In the genomic region with DNA sequence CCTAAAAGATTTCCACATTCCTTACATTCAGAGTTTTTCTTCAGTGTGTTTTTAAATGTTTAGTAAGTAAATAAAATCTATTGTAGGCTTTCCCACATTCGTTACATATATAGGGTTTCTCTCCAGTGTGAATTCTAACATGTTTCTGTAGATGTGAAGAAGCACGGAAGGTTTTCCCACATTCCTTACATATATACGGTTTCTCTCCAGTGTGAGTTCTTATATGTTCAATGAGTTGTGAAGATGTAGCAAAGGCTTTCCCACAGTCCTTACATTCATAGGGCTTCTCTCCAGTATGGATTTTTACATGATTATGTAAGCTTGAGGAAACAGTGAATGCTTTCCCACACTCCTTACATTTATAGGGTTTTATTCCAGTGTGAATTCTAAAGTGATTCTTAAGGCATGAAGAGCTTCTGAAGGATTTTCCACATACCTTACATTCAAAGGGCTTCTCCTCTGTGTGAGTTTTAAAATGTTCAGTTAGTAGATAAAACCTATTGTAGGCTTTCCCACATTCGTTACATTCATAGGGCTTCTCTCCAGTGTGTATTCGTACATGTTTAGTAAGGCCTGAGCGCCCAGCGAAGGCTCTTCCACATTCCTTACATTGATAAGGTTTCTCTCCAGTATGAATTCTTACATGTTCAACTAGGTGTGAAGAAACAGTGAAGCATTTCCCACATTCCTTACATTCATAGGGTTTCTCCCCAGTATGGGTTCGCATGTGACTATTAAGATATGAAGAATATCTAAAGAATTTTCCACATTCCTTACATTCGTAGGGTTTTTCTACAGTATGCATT, we compare ENCODE assay signal across 1 cellular context.
A peak's percentile ranks its signal among the peaks of the same experiment; 100 is the strongest.
TF ChIP-seq lines count a peak whose summit lies in the region.

No MANE protein-coding gene starts in this region.

TF ChIP-seq in GM12878, 131 proteins besides CTCF, POLR2A, EP300 and RAD21:
- TF ChIP-seq KLF5 (IDR thresholded peaks at IDR 0.05; ENCODE audit: partially characterized antibody), result peak; percentile 96
- peak; percentile 88 for TF ChIP-seq CBX5 (IDR thresholded peaks at IDR 0.05; ENCODE audit: low read depth)
- 0 out of 2 replicates have a peak, but pooled peaks have one; percentile 37 for TF ChIP-seq POLR2AphosphoS5 (IDR thresholded peaks at IDR 0.05; ENCODE audit: low read length)
- TF ChIP-seq HCFC1 (IDR thresholded peaks at IDR 0.05; ENCODE audit: low read length), result no peak
